Comparison of ENCODE assay signal across 15 cellular contexts in genomic region chr5:34673463-34674125, GRCh38. TPM values are rescaled to one million over a fixed set of nuclear protein-coding genes. Genes with fewer than 3 reads are reported as not detected.
DNase-seq lines count a peak whose midpoint lies in the region; ATAC-seq and TF ChIP-seq lines count a peak whose summit lies in the region.
"Had no signal": no experiment of that assay in that cellular context is flagged by ENCODE, and none has a peak within 500 bp of the region (broad histone marks: within the 10 kb centered on the region; RNA-seq: fewer than 3 reads in every experiment).

No MANE protein-coding gene starts in this region.

- no peak overlapping the region for H3K4ac ChIP-seq in mesendoderm (ENCODE audit: low read depth, low read length)

- TF ChIP-seq CTCF in mammary epithelial cell (conservative IDR thresholded peaks at IDR 0.05 in 1 of 2, IDR thresholded peaks at IDR 0.05 in 1 of 2; ENCODE audit: extremely low read depth in 1 of 2, insufficient read depth in 1 of 2, low read depth in 1 of 2, low read length in 2 of 2) (no peak), tibial nerve (IDR thresholded peaks at IDR 0.05) (no peak)

- no peak overlapping the region for H2BK120ac ChIP-seq in mesendoderm (ENCODE audit: low read depth, low read length)

- BruUV-seq in mammary epithelial cell (replicated peaks; lab: Mats Ljungman, UMichigan) = no TSS peak

- H2BK15ac ChIP-seq in mesendoderm (replicated peaks; ENCODE audit: low read depth) = no peak overlapping the region

- H3K18ac ChIP-seq in mesendoderm (ENCODE audit: low read length) = peak overlapping the region; percentile 4

- no peaks in the 10 kb centered on the region for H3K4me1 Mint-ChIP-seq in activated naive CD8-positive, alpha-beta T cell treated with anti-CD3 and anti-CD28 coated beads, Interleukin-2, amount 50 U/mL, for 24 hours

- H3K27me3 ChIP-seq in mammary epithelial cell (ENCODE audit: insufficient read depth, low read length) (no peaks in the 10 kb centered on the region), mesendoderm (ENCODE audit: insufficient read depth, low read length, poor library complexity) (no peaks in the 10 kb centered on the region), tibial nerve (no peaks in the 10 kb centered on the region)
- H3K27me3 ChIP-seq: dorsolateral prefrontal cortex had no signal

- ATAC-seq in GM18858 (IDR thresholded peaks at IDR 0.05; ENCODE audit: unreplicated experiment) (no peak), GM21723 (IDR thresholded peaks at IDR 0.05; ENCODE audit: unreplicated experiment) (no peak)
- ATAC-seq in activated naive CD8-positive, alpha-beta T cell treated with anti-CD3 and anti-CD28 coated beads, Interleukin-2, amount 50 U/mL, for 24 hours = no peak

- no peak overlapping the region for H2AK5ac ChIP-seq in mesendoderm (ENCODE audit: low read length)

- peaks cover 25% of the 10 kb centered on the region for H3K4me1 ChIP-seq in mammary epithelial cell (ENCODE audit: insufficient read depth, low read length)
- H3K4me1 ChIP-seq in mesendoderm (ENCODE audit: control insufficient read depth, low read depth, low read length) = peaks cover 5% of the 10 kb centered on the region
- H3K4me1 ChIP-seq in tibial nerve = peaks cover 0 to 34% (median 9%) of the 10 kb centered on the region in 4 donors

- H2AFZ ChIP-seq in mammary epithelial cell (ENCODE audit: low read depth, low read length) = no peak overlapping the region

- peaks cover 8% of the 10 kb centered on the region for H3K27me3 Mint-ChIP-seq in activated naive CD8-positive, alpha-beta T cell treated with anti-CD3 and anti-CD28 coated beads, Interleukin-2, amount 50 U/mL, for 24 hours

- CTCF ChIA-PET in mammary epithelial cell (lab: Charles Lee; ENCODE audit: low non-redundant PET) = no interaction called here

- H3K9me3 ChIP-seq in mammary epithelial cell (replicated peaks; ENCODE audit: insufficient read depth, low read length) = no peaks in the 10 kb centered on the region
- H3K9me3 ChIP-seq in tibial nerve = no peaks in the 10 kb centered on the region

- H3K4me2 ChIP-seq in mammary epithelial cell (ENCODE audit: insufficient read depth, low read depth, low read length) = peak overlapping the region; percentile 53
- no peak overlapping the region for H3K4me2 ChIP-seq in mesendoderm (ENCODE audit: low read length)

- H3K36me3 ChIP-seq in mammary epithelial cell (ENCODE audit: insufficient read depth, low read length) (no peaks in the 10 kb centered on the region), mesendoderm (ENCODE audit: control insufficient read depth, insufficient read depth, low read length) (no peaks in the 10 kb centered on the region), tibial nerve (no peaks in the 10 kb centered on the region)

- no peak overlapping the region for H3K23ac ChIP-seq in mesendoderm (ENCODE audit: low read length)

- H3K27ac Mint-ChIP-seq in activated naive CD8-positive, alpha-beta T cell treated with anti-CD3 and anti-CD28 coated beads, Interleukin-2, amount 50 U/mL, for 24 hours = no peak overlapping the region
- H3K27ac Mint-ChIP-seq: stimulated activated naive CD8-positive, alpha-beta T cell treated with anti-CD3 and anti-CD28 coated beads, Interleukin-15, Interleukin-2, amounts not matched to agents 100 ng/mL and 50 ng/mL, for 24 hours had no signal

- intact Hi-C loops in mammary epithelial cell (cut with micrococcal nuclease) = no loop called here

- H3K4me3 ChIP-seq in mammary epithelial cell (replicated peaks in 1 of 3; ENCODE audit: insufficient read depth in 1 of 3, low read depth in 2 of 3, low read length in 3 of 3) (no peak overlapping the region), mesendoderm (ENCODE audit: low read length) (no peak overlapping the region), tibial nerve (no peak overlapping the region)
- H3K4me3 ChIP-seq: dorsolateral prefrontal cortex had no signal

- H3K27ac ChIP-seq in mammary epithelial cell (ENCODE audit: insufficient read depth, low read depth, low read length) (peak overlapping the region; percentile 84), mesendoderm (ENCODE audit: low read depth, low read length) (no peak overlapping the region), tibial nerve (peak overlapping the region; percentile 26 to 82 (median 64))
- H3K27ac ChIP-seq: dorsolateral prefrontal cortex had no signal

- DNase-seq in M059J (ENCODE audit: low read depth) = peak; percentile 61
- DNase-seq in mammary epithelial cell = no peak
- no peak for DNase-seq in mesendoderm
- DNase-seq in tibial nerve (ENCODE audit: low spot score in 2 of 2) = no peak
- no peak for DNase-seq in GM03348 (ENCODE audit: low spot score)
- DNase-seq in activated naive CD8-positive, alpha-beta T cell treated with anti-CD3 and anti-CD28 coated beads, Interleukin-2, amount 50 U/mL, for 24 hours = no peak
- DNase-seq: activated gamma-delta T cell, dorsolateral prefrontal cortex, NCI-H187 treated with DMSO at 0.1 percent for 48 hours, NCI-H510A, small intestine, SW 1271 had no signal

- peaks cover 5% of the 10 kb centered on the region for H3K79me1 ChIP-seq in mesendoderm (ENCODE audit: low read length)

- dilution Hi-C loops in mammary epithelial cell (cut with HindIII; ENCODE audit: low sequenced_read_pairs) = no loop called here

- H3K79me2 ChIP-seq in mammary epithelial cell (ENCODE audit: insufficient read depth, low read length) = peaks cover 96% of the 10 kb centered on the region
- H3K79me2 ChIP-seq in mesendoderm (ENCODE audit: control insufficient read depth, insufficient read depth, low read length) = peaks cover 73% of the 10 kb centered on the region

- no peaks in the 10 kb centered on the region for H3K36me3 Mint-ChIP-seq in activated naive CD8-positive, alpha-beta T cell treated with anti-CD3 and anti-CD28 coated beads, Interleukin-2, amount 50 U/mL, for 24 hours (ENCODE audit: low read depth)

- H3K56ac ChIP-seq in mesendoderm (ENCODE audit: low read length) = no peak overlapping the region

- in situ Hi-C loops in mammary epithelial cell (cut with MboI; ENCODE audit: low sequenced_read_pairs in 2 of 2) = no loop called here

- H3K4me3 Mint-ChIP-seq in activated naive CD8-positive, alpha-beta T cell treated with anti-CD3 and anti-CD28 coated beads, Interleukin-2, amount 50 U/mL, for 24 hours = no peak overlapping the region
- H3K4me3 Mint-ChIP-seq: stimulated activated naive CD8-positive, alpha-beta T cell treated with anti-CD3 and anti-CD28 coated beads, Interleukin-15, Interleukin-2, amounts not matched to agents 100 ng/mL and 50 ng/mL, for 24 hours had no signal

- H4K5ac ChIP-seq in mesendoderm (ENCODE audit: low read length) = no peak overlapping the region

- H4K20me1 ChIP-seq in mammary epithelial cell (ENCODE audit: insufficient read depth, low read length) = no peaks in the 10 kb centered on the region

- no peaks in the 10 kb centered on the region for H3K9me3 Mint-ChIP-seq in activated naive CD8-positive, alpha-beta T cell treated with anti-CD3 and anti-CD28 coated beads, Interleukin-2, amount 50 U/mL, for 24 hours
- H3K9me3 Mint-ChIP-seq: stimulated activated naive CD8-positive, alpha-beta T cell treated with anti-CD3 and anti-CD28 coated beads, Interleukin-15, Interleukin-2, amounts not matched to agents 100 ng/mL and 50 ng/mL, for 24 hours had no signal

- H3K9ac ChIP-seq in mammary epithelial cell (ENCODE audit: insufficient read depth, low read length) (peak overlapping the region; percentile 10), mesendoderm (ENCODE audit: low read length) (no peak overlapping the region)

- no peak overlapping the region for H2BK5ac ChIP-seq in mesendoderm (ENCODE audit: low read length)

- H4K8ac ChIP-seq in mesendoderm (ENCODE audit: low read depth, low read length) = no peak overlapping the region

- WGBS in mammary epithelial cell (ENCODE audit: low coverage, missing lambda C conversion rate) = 100% methylated on average over 3 of the region's 4 CpGs
- WGBS in mesendoderm (ENCODE audit: extremely low coverage, insufficient coverage, low lambda C conversion rate) = no CpG with 5 or more reads among the region's 4 CpGs
- 75 to 81% methylated on average over 4 of the region's 4 CpGs for WGBS in tibial nerve, 2 donors

- TF ChIP-seq EP300 in tibial nerve (IDR thresholded peaks at IDR 0.05) = no peak

- TF ChIP-seq POLR2A in tibial nerve (IDR thresholded peaks at IDR 0.05) = no peak

RNA-seq across cellular contexts. Expression of gene RAI14, which starts 17.5 kb away (rescaled TPM):
- 77.5 and 117 TPM in 2 replicates for total RNA-seq in M059J (2014; rRNA removed; shearing (Covaris generic))
- total RNA-seq in mammary epithelial cell = 100 to 1,000 TPM; 114 to 184 TPM
- 46.7 TPM for polyA plus RNA-seq in mammary epithelial cell
- 258 TPM for polyA minus RNA-seq in mammary epithelial cell
- 92.3 TPM for polyA plus RNA-seq in mesendoderm (2013, experiment 1 of 2)
- 95.9 TPM for polyA plus RNA-seq in mesendoderm (2013, experiment 2 of 2)
- total RNA-seq in tibial nerve = 10 to 100 TPM; 42.8 to 72.2 (median 68.0) TPM
